Comparison of ENCODE assay signal across 31 cellular contexts in genomic region chr6:135271626-135272025, GRCh38.
DNase-seq lines count a peak whose midpoint lies in the region; ATAC-seq and TF ChIP-seq lines count a peak whose summit lies in the region.
"Had no signal": no experiment of that assay in that cellular context is flagged by ENCODE, and none has a peak within 500 bp of the region (broad histone marks: within the 10 kb centered on the region; RNA-seq: fewer than 3 reads in every experiment).

No MANE protein-coding gene starts in this region.

- H3K79me2 ChIP-seq in GM23338 (replicated peaks; ENCODE audit: insufficient read depth): no peaks in the 10 kb centered on the region

- H3K4me1 ChIP-seq in GM23338 (ENCODE audit: insufficient read depth): peaks cover 45% of the 10 kb centered on the region
- peaks cover 9% of the 10 kb centered on the region for H3K4me1 ChIP-seq in iPS DF 6.9 (ENCODE audit: control insufficient read depth, insufficient read depth, low read length)
- peaks cover 0 to 13% (median 9%) of the 10 kb centered on the region in 4 donors for H3K4me1 ChIP-seq in stomach
- H3K4me1 ChIP-seq: ascending aorta, SJSA1, upper lobe of right lung had no signal

- peaks cover 3% of the 10 kb centered on the region; the same call in 1 of the 3 replicates for H3K9me3 Mint-ChIP-seq in GM23338
- H3K9me3 Mint-ChIP-seq in activated naive CD4-positive, alpha-beta T cell treated with anti-CD3 and anti-CD28 coated beads for 36 hours: no peaks in the 10 kb centered on the region
- H3K9me3 Mint-ChIP-seq: activated B cell treated with CpG ODN at 0.5 μM for 24 hours; activated naive CD8-positive, alpha-beta T cell treated with anti-CD3 and anti-CD28 coated beads, Interleukin-2, amount 10 ng/mL, durations not matched to agents 7 days and 5 days; activated T-cell treated with anti-CD3 and anti-CD28 coated beads, Interleukin-2, amount 50 U/mL, for 24 hours; CD4-positive, alpha-beta memory T cell; nephron progenitor cell had no signal

- 0 out of 2 replicates have a peak, but pooled peaks cover 7% of the 10 kb centered on the region for H3K27me3 ChIP-seq in GM23338 (ENCODE audit: insufficient read depth)
- H3K27me3 ChIP-seq in iPS DF 6.9 (ENCODE audit: control insufficient read depth, insufficient read depth, low read length): no peaks in the 10 kb centered on the region
- H3K27me3 ChIP-seq in stomach: no peaks in the 10 kb centered on the region
- H3K27me3 ChIP-seq: ascending aorta, cardiac muscle cell, upper lobe of right lung had no signal

- H2AFZ ChIP-seq in GM23338: no peak overlapping the region

- H3K4me3 ChIP-seq in GM23338 (no peak overlapping the region), iPS DF 6.9 (ENCODE audit: low read length) (no peak overlapping the region), stomach (no peak overlapping the region)
- H3K4me3 ChIP-seq: A549, ascending aorta, cardiac muscle cell, SJSA1, upper lobe of right lung had no signal

- ATAC-seq in GM23338: no peak; the same call in 2 of the 3 replicates
- ATAC-seq: A549 had no signal

- H3F3A ChIP-seq in GM23338 (replicated peaks; ENCODE audit: low read depth): peaks cover 18% of the 10 kb centered on the region

- H4K20me1 ChIP-seq in GM23338 (replicated peaks; ENCODE audit: insufficient read depth): no peaks in the 10 kb centered on the region

- H3K36me3 Mint-ChIP-seq in GM23338 (ENCODE audit: low read depth): no peaks in the 10 kb centered on the region
- H3K36me3 Mint-ChIP-seq in activated naive CD4-positive, alpha-beta T cell treated with anti-CD3 and anti-CD28 coated beads for 36 hours (ENCODE audit: low read depth): no peaks in the 10 kb centered on the region
- H3K36me3 Mint-ChIP-seq: activated naive CD8-positive, alpha-beta T cell treated with anti-CD3 and anti-CD28 coated beads, Interleukin-2, amount 10 ng/mL, durations not matched to agents 7 days and 5 days; CD4-positive, alpha-beta memory T cell had no signal

- DNase-seq in GM23338 (ENCODE audit: low spot score): no peak
- DNase-seq in iPS DF 6.9 (ENCODE audit: low read depth, low spot score): no peak
- no peak for DNase-seq in stomach
- DNase-seq in SW 1271 (lab: John Stamatoyannopoulos, UW): no peak
- DNase-seq in DMS153 (lab: John Stamatoyannopoulos, UW): no peak
- no peak for DNase-seq in activated naive CD4-positive, alpha-beta T cell treated with anti-CD3 and anti-CD28 coated beads for 36 hours
- no peak for DNase-seq in KG1 (lab: John Stamatoyannopoulos, UW)
- DNase-seq: activated B cell treated with CpG ODN at 0.5 μM for 24 hours; activated gamma-delta T cell; activated naive CD8-positive, alpha-beta T cell treated with anti-CD3 and anti-CD28 coated beads, Interleukin-2, amount 10 ng/mL, durations not matched to agents 7 days and 5 days; activated T-cell treated with anti-CD3 and anti-CD28 coated beads, Interleukin-2, amount 50 U/mL, for 24 hours; AML-193; CD4-positive, alpha-beta memory T cell; DMS 273 treated with DMSO at 0.1 percent for 48 hours; effector memory CD4-positive, alpha-beta T cell; EL; erythroblast; GOT3; Karpas-422; NCI-H2029 treated with DMSO at 0.1 percent for 48 hours; NCI-H524 treated with DMSO at 0.1 percent for 48 hours; nephron progenitor cell; stimulated activated CD4-positive, alpha-beta T cell treated with anti-CD3 and anti-CD28 coated beads, Interleukin-4, amount 100 ng/mL, for 24 hours; T1000 had no signal

- H3K27ac ChIP-seq in GM23338 (ENCODE audit: low read depth): peak overlapping the region; percentile 85
- peak overlapping the region; percentile 80 for H3K27ac ChIP-seq in VCaP
- peak overlapping the region; percentile 62 for H3K27ac ChIP-seq in iPS DF 6.9 (ENCODE audit: low read length)
- peak overlapping the region; percentile 59 to 89 (median 78) for H3K27ac ChIP-seq in stomach
- H3K27ac ChIP-seq: A549, ascending aorta, cardiac muscle cell, HL-60, SJSA1 had no signal

- no peak overlapping the region for H3K4me3 Mint-ChIP-seq in GM23338
- no peak overlapping the region for H3K4me3 Mint-ChIP-seq in activated naive CD4-positive, alpha-beta T cell treated with anti-CD3 and anti-CD28 coated beads for 36 hours
- H3K4me3 Mint-ChIP-seq: activated B cell treated with CpG ODN at 0.5 μM for 24 hours; activated naive CD8-positive, alpha-beta T cell treated with anti-CD3 and anti-CD28 coated beads, Interleukin-2, amount 10 ng/mL, durations not matched to agents 7 days and 5 days; activated T-cell treated with anti-CD3 and anti-CD28 coated beads, Interleukin-2, amount 50 U/mL, for 24 hours; CD4-positive, alpha-beta memory T cell; nephron progenitor cell had no signal

- CTCF ChIA-PET in activated naive CD4-positive, alpha-beta T cell treated with anti-CD3 and anti-CD28 coated beads for 36 hours (lab: Charles Lee): no interaction called here

- peaks cover 9% of the 10 kb centered on the region for H3K9me2 ChIP-seq in GM23338 (ENCODE audit: insufficient read depth)

- no peak for TF ChIP-seq CTCF in GM23338 (conservative IDR thresholded peaks at IDR 0.05; ENCODE audit: low read depth in 2 of 2)
- TF ChIP-seq CTCF in VCaP (conservative IDR thresholded peaks at IDR 0.05): no peak
- no peak for TF ChIP-seq CTCF in stomach (IDR thresholded peaks at IDR 0.05)

- no peak for TF ChIP-seq POLR2A in stomach (IDR thresholded peaks at IDR 0.05)

- H3K4me2 ChIP-seq in GM23338: peak overlapping the region; percentile 26; the same call in 1 of the 2 replicates
- H3K4me2 ChIP-seq: A549 had no signal

- no peak for TF ChIP-seq EP300 in stomach (IDR thresholded peaks at IDR 0.05)

- H3K36me3 ChIP-seq in GM23338 (ENCODE audit: insufficient read depth) (no peaks in the 10 kb centered on the region), iPS DF 6.9 (ENCODE audit: control insufficient read depth, insufficient read depth, low read length) (no peaks in the 10 kb centered on the region), stomach (no peaks in the 10 kb centered on the region)
- H3K36me3 ChIP-seq: ascending aorta, cardiac muscle cell, SJSA1, upper lobe of right lung had no signal

- H3K27me3 Mint-ChIP-seq in GM23338 (ENCODE audit: insufficient read depth, low read depth, poor library complexity): peaks cover 9% of the 10 kb centered on the region
- peaks cover 4% of the 10 kb centered on the region for H3K27me3 Mint-ChIP-seq in activated naive CD4-positive, alpha-beta T cell treated with anti-CD3 and anti-CD28 coated beads for 36 hours (ENCODE audit: low read depth)
- H3K27me3 Mint-ChIP-seq: activated B cell treated with CpG ODN at 0.5 μM for 24 hours had no signal

- WGBS in iPS DF 6.9 (ENCODE audit: insufficient coverage, insufficient read length): no CpG with 5 or more reads among the region's 6 CpGs
- WGBS in stomach, 5 donors: 67 to 79% (median 72%) methylated on average over 6 of the region's 6 CpGs

- H3K4me1 Mint-ChIP-seq in GM23338: peaks cover 59% of the 10 kb centered on the region
- H3K4me1 Mint-ChIP-seq in activated naive CD4-positive, alpha-beta T cell treated with anti-CD3 and anti-CD28 coated beads for 36 hours (ENCODE audit: low read depth): peaks cover 3% of the 10 kb centered on the region
- H3K4me1 Mint-ChIP-seq: activated naive CD8-positive, alpha-beta T cell treated with anti-CD3 and anti-CD28 coated beads, Interleukin-2, amount 10 ng/mL, durations not matched to agents 7 days and 5 days; CD4-positive, alpha-beta memory T cell had no signal

- H3K9me3 ChIP-seq in iPS DF 6.9 (ENCODE audit: control insufficient read depth, insufficient read depth, low read length) (no peaks in the 10 kb centered on the region), stomach (no peaks in the 10 kb centered on the region)
- H3K9me3 ChIP-seq: A549, ascending aorta, SJSA1, upper lobe of right lung had no signal

- intact Hi-C loops in stomach (cut with DNase I; ENCODE audit: low total_unique reads): no loop called here
- intact Hi-C loops in activated naive CD4-positive, alpha-beta T cell treated with anti-CD3 and anti-CD28 coated beads for 36 hours (cut with micrococcal nuclease): no loop called here

- H3K27ac Mint-ChIP-seq in GM23338: peak overlapping the region; percentile 37; the same call in 1 of the 2 replicates
- no peak overlapping the region for H3K27ac Mint-ChIP-seq in activated naive CD4-positive, alpha-beta T cell treated with anti-CD3 and anti-CD28 coated beads for 36 hours
- H3K27ac Mint-ChIP-seq: activated B cell treated with CpG ODN at 0.5 μM for 24 hours; activated naive CD8-positive, alpha-beta T cell treated with anti-CD3 and anti-CD28 coated beads, Interleukin-2, amount 10 ng/mL, durations not matched to agents 7 days and 5 days; activated T-cell treated with anti-CD3 and anti-CD28 coated beads, Interleukin-2, amount 50 U/mL, for 24 hours; CD4-positive, alpha-beta memory T cell; nephron progenitor cell had no signal

TF ChIP-seq in GM23338, 12 proteins besides CTCF, POLR2A, EP300 and RAD21 (continues in another document):
- no peak for TF ChIP-seq STAT1 (IDR thresholded peaks at IDR 0.05; ENCODE audit: unreplicated experiment)
